9 cellular contexts compared by ENCODE assay signal in genomic region chr22:39456262-39457046, GRCh38. TPM values are rescaled to one million over a fixed set of nuclear protein-coding genes. Genes with fewer than 3 reads are reported as not detected.
DNase-seq lines count a peak whose midpoint lies in the region; ATAC-seq and TF ChIP-seq lines count a peak whose summit lies in the region.
"Had no signal": no experiment of that assay in that cellular context is flagged by ENCODE, and none has a peak within 500 bp of the region (broad histone marks: within the 10 kb centered on the region; RNA-seq: fewer than 3 reads in every experiment).

Gene MGAT3 (plus strand): TSS chr22:39457012. CDS start chr22:39487348, 30,336 bp downstream.

- H3K4me1 ChIP-seq in ES-I3 (ENCODE audit: insufficient read depth, low read length) = peaks cover 17% of the 10 kb centered on the region; the same call in 1 of the 2 replicates
- no peaks in the 10 kb centered on the region for H3K4me1 ChIP-seq in RWPE2 (ENCODE audit: insufficient read depth, poor library complexity, severe bottlenecking)
- no peaks in the 10 kb centered on the region for H3K4me1 ChIP-seq in rectal smooth muscle tissue (ENCODE audit: control insufficient read depth, insufficient read depth, low read length)

- ATAC-seq in RWPE2 (ENCODE audit: low read depth) (no peak), HG03442 (IDR thresholded peaks at IDR 0.05; ENCODE audit: unreplicated experiment) (no peak)

- H3K9me3 ChIP-seq in ES-I3 (ENCODE audit: control insufficient read depth, insufficient read depth, low read length) (no peaks in the 10 kb centered on the region), RWPE2 (ENCODE audit: severe bottlenecking) (no peaks in the 10 kb centered on the region)

- TF ChIP-seq CTCF in RWPE2 (IDR thresholded peaks at IDR 0.05; ENCODE audit: poor library complexity, severe bottlenecking) (no peak), fibroblast of villous mesenchyme (IDR thresholded peaks at IDR 0.05; ENCODE audit: insufficient read depth, low read depth, low read length) (no peak)

- H3K27ac ChIP-seq in RWPE2 (ENCODE audit: poor library complexity, severe bottlenecking) = no peak within 1 kb of the TSS
- H3K27ac ChIP-seq in rectal smooth muscle tissue (ENCODE audit: low read depth, low read length) = no peak within 1 kb of the TSS

- no peak for DNase-seq in RWPE2 (ENCODE audit: low spot score)
- DNase-seq in fibroblast of villous mesenchyme (ENCODE audit: low read depth) = no peak
- DNase-seq in COLO668 (lab: John Stamatoyannopoulos, UW; ENCODE audit: unreplicated experiment) = no peak
- DNase-seq in NCI-H526 (lab: John Stamatoyannopoulos, UW) = no peak
- no peak for DNase-seq in NCI-H1105 (lab: John Stamatoyannopoulos, UW)
- DNase-seq: activated CD4-positive, CD25-positive, alpha-beta regulatory T cell had no signal

- H3K36me3 ChIP-seq in ES-I3 (ENCODE audit: insufficient read depth, low read length) (no peaks in the 10 kb centered on the region), RWPE2 (ENCODE audit: low read depth) (no peaks in the 10 kb centered on the region), rectal smooth muscle tissue (ENCODE audit: control insufficient read depth, insufficient read depth, low read length) (no peaks in the 10 kb centered on the region)

- H3K4me3 ChIP-seq in RWPE2 (ENCODE audit: severe bottlenecking) = peak within 1 kb of the TSS; percentile 11
- peak within 1 kb of the TSS; percentile 52 for H3K4me3 ChIP-seq in fibroblast of villous mesenchyme (ENCODE audit: low read depth, low read length)
- H3K4me3 ChIP-seq in rectal smooth muscle tissue (ENCODE audit: low read length) = peak within 1 kb of the TSS; percentile 51

- H3K27me3 ChIP-seq in RWPE2 (ENCODE audit: insufficient read depth, poor library complexity, severe bottlenecking) (peaks cover 40% of the 10 kb centered on the region), rectal smooth muscle tissue (ENCODE audit: control insufficient read depth, insufficient read depth, low read length) (peaks cover 7% of the 10 kb centered on the region)

- H3K9ac ChIP-seq in ES-I3 (ENCODE audit: low read depth, low read length) (peak within 1 kb of the TSS; percentile 63; the same call in 1 of the 2 replicates), rectal smooth muscle tissue (ENCODE audit: low read length) (no peak within 1 kb of the TSS)

RNA-seq across cellular contexts. Expression of gene MGAT3, which starts in this region (rescaled TPM):
- total RNA-seq in fibroblast of villous mesenchyme = 0.64 and 1.3 TPM in 2 replicates
